19 cellular contexts compared by ENCODE assay signal in genomic region chr2:314561-315336, GRCh38. TPM values are rescaled to one million over a fixed set of nuclear protein-coding genes. Genes with fewer than 3 reads are reported as not detected.
"Had no signal": no experiment of that assay in that cellular context is flagged by ENCODE, and none has a peak within 500 bp of the region (broad histone marks: within the 10 kb centered on the region; RNA-seq: fewer than 3 reads in every experiment).

No MANE protein-coding gene starts in this region.

- ATAC-seq: esophagus mucosa; gastrocnemius medialis; heart right ventricle; left lobe of liver; natural killer cell treated with Interleukin-12 subunit alpha and Interleukin-12 subunit beta and Interleukin-15 and Interleukin-18, amount 100 ng/mL, for 72 hours had no signal

- H3K4me3 Mint-ChIP-seq: mesothelial cell of epicardium; natural killer cell treated with Interleukin-12 subunit alpha and Interleukin-12 subunit beta and Interleukin-15 and Interleukin-18, amount 100 ng/mL, for 72 hours had no signal

- H3K9me3 ChIP-seq: gastrocnemius medialis, heart right ventricle, neutrophil, stomach had no signal

- H3K4me1 ChIP-seq: gastrocnemius medialis, stomach had no signal

- H3K27me3 ChIP-seq: neutrophil had no signal

- H3K9me3 Mint-ChIP-seq: mesothelial cell of epicardium had no signal

- H3K27ac Mint-ChIP-seq: mesothelial cell of epicardium; natural killer cell treated with Interleukin-12 subunit alpha and Interleukin-12 subunit beta and Interleukin-15 and Interleukin-18, amount 100 ng/mL, for 72 hours had no signal

- H3K27ac ChIP-seq: dorsolateral prefrontal cortex, gastrocnemius medialis, heart right ventricle, neutrophil, stomach had no signal

- H3K4me3 ChIP-seq: dorsolateral prefrontal cortex, gastrocnemius medialis, heart right ventricle, stomach had no signal

- FAIRE-seq: endometrium, islet of Langerhans, small intestine had no signal

- H3K36me3 Mint-ChIP-seq: mesothelial cell of epicardium; natural killer cell treated with Interleukin-12 subunit alpha and Interleukin-12 subunit beta and Interleukin-15 and Interleukin-18, amount 100 ng/mL, for 72 hours had no signal

- H3K36me3 ChIP-seq: gastrocnemius medialis, heart right ventricle, neutrophil, stomach had no signal

- DNase-seq: cortex of kidney; dorsolateral prefrontal cortex; effector CD8-positive, alpha-beta T cell; gastrocnemius medialis; heart right ventricle; hypothalamus; small intestine; stimulated activated CD4-positive, alpha-beta T cell treated with anti-CD3 and anti-CD28 coated beads, Interleukin-12 subunit alpha, Interleukin-12 subunit beta, amount 100 ng/mL, for 4 hours; stimulated activated naive CD4-positive, alpha-beta T cell; stomach; substantia nigra had no signal

RNA-seq across cellular contexts. Expression of gene ALKAL2, which starts 26.9 kb away (rescaled TPM):
- total RNA-seq: gastrocnemius medialis, pulmonary artery endothelial cell had no signal
